Comparison of ENCODE assay signal across 1 cellular context in genomic region chr3:76242886-76243753, GRCh38.
TF ChIP-seq lines count a peak whose summit lies in the region.

No MANE protein-coding gene starts in this region.

TF ChIP-seq in WTC11, 78 proteins besides CTCF, POLR2A, EP300 and RAD21 (continued from another document):
- TF ChIP-seq ARID4B (CRISPR knock-in tag; IDR thresholded peaks at IDR 0.05; ENCODE audit: borderline replicate concordance) (no peak), FOXP1 (CRISPR knock-in tag; IDR thresholded peaks at IDR 0.05; ENCODE audit: borderline replicate concordance) (no peak), USF2 (CRISPR knock-in tag; IDR thresholded peaks at IDR 0.05) (no peak)
